ENCODE assay signal across 14 cellular contexts in the genomic region with DNA sequence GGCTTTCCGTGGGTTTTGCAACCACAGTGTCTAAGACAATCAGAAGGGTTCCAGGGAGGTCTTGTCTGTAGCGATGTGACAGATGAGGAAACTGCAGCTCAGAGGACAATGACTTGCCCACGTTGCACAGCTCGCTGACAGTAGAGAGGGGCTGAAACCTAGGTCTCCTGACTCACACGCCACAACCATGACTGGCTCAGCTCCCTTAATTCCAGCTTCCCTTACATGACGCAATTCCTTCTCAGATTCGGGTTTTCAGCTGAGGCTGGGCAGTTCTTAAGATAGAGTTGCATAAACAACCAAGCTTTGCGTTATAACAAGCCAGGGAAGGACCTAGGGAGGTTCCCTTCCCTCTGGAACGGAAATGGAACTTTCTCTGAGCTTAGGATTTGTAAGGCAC. TPM values are rescaled to one million over a fixed set of nuclear protein-coding genes. Genes with fewer than 3 reads are reported as not detected.
DNase-seq lines count a peak whose midpoint lies in the region; ATAC-seq, FAIRE-seq and TF ChIP-seq lines count a peak whose summit lies in the region.
"Had no signal": no experiment of that assay in that cellular context is flagged by ENCODE, and none has a peak within 500 bp of the region (broad histone marks: within the 10 kb centered on the region; RNA-seq: fewer than 3 reads in every experiment).

No MANE protein-coding gene starts in this region.

- TF ChIP-seq POLR2A in A549 (IDR thresholded peaks at IDR 0.05; ENCODE audit: low read length) (no peak), K562 (conservative IDR thresholded peaks at IDR 0.05) (no peak), GM12892 (IDR thresholded peaks at IDR 0.05; ENCODE audit: low read depth, low read length) (no peak)

- H3K9me3 ChIP-seq in A549 (no peaks in the 10 kb centered on the region), K562 (replicated peaks; ENCODE audit: control insufficient read depth, insufficient read depth, low read depth, low read length) (no peaks in the 10 kb centered on the region)

- FAIRE-seq in A549 (lab: Jason Lieb, UNC): no peak
- FAIRE-seq in K562 (lab: Jason Lieb, UNC): no peak
- FAIRE-seq in GM12892 (lab: Jason Lieb, UNC): no peak
- FAIRE-seq: frontal cortex had no signal

- H3K9me1 ChIP-seq in K562 (ENCODE audit: control insufficient read depth, insufficient read depth, low read length): peaks cover 3% of the 10 kb centered on the region

- H3K4me1 ChIP-seq in A549: peaks cover 17% of the 10 kb centered on the region
- H3K4me1 ChIP-seq in K562 (replicated peaks in 1 of 2; ENCODE audit: control insufficient read depth in 2 of 2, insufficient read depth in 2 of 2, low read length in 2 of 2): no peaks in the 10 kb centered on the region

- TF ChIP-seq CTCF in A549 (IDR thresholded peaks at IDR 0.05) (no peak), K562 (IDR thresholded peaks at IDR 0.05 in 2 of 3, conservative IDR thresholded peaks at IDR 0.05 in 1 of 3; ENCODE audit: insufficient read depth in 2 of 3, low read depth in 1 of 3, low read length in 3 of 3) (no peak), chondrocyte (IDR thresholded peaks at IDR 0.05) (no peak)

- intact Hi-C loops in K562 (cut with micrococcal nuclease): no loop called here
- intact Hi-C loops in posterior cingulate gyrus (cut with DNase I): no loop called here

- no peak for ATAC-seq in A549
- ATAC-seq in K562: no peak
- no peak for ATAC-seq in effector memory CD8-positive, alpha-beta T cell (replicated peaks)
- ATAC-seq: HCT116, Panc1 had no signal

- H2AFZ ChIP-seq in K562 (ENCODE audit: low read depth, low read length): no peak overlapping the region

- WGBS in A549 (ENCODE audit: missing lambda C conversion rate): 77% methylated on average over 9 of the region's 9 CpGs
- WGBS in K562 (ENCODE audit: insufficient coverage, low coverage, missing lambda C conversion rate): 95% methylated on average over 8 of the region's 9 CpGs

- H4K20me1 ChIP-seq in K562 (replicated peaks; ENCODE audit: control insufficient read depth, insufficient read depth, low read length): peaks cover 16% of the 10 kb centered on the region; the same call in 1 of the 2 replicates

- no peak for DNase-seq in A549 (ENCODE audit: low read depth in 1 of 2, low spot score in 1 of 2)
- DNase-seq in HS-5 (ENCODE audit: low read depth): peak; percentile 94
- no peak for DNase-seq in K562 (ENCODE audit: extremely low read depth in 1 of 4, low spot score in 3 of 4)
- DNase-seq in kidney tubule cell (ENCODE audit: low spot score): peak; percentile 90
- no peak for DNase-seq in chondrocyte (ENCODE audit: low spot score)
- DNase-seq in GM12892 (ENCODE audit: insufficient read length): no peak
- no peak for DNase-seq in effector memory CD8-positive, alpha-beta T cell
- DNase-seq in posterior cingulate gyrus: no peak
- DNase-seq: NCI-H1694 treated with DMSO at 0.1 percent for 48 hours had no signal

- no peak overlapping the region for H3K27ac Mint-ChIP-seq in chondrocyte (ENCODE audit: unreplicated experiment)
- no peak overlapping the region for H3K27ac Mint-ChIP-seq in effector memory CD8-positive, alpha-beta T cell
- H3K27ac Mint-ChIP-seq: B cell had no signal

- in situ Hi-C loops in K562 (cut with MboI): no loop called here

- no peaks in the 10 kb centered on the region for H3K79me2 ChIP-seq in K562 (ENCODE audit: control insufficient read depth, insufficient read depth, low read length)

- H3K36me3 Mint-ChIP-seq in chondrocyte (ENCODE audit: low read depth): peaks cover 45% of the 10 kb centered on the region
- peaks cover 5% of the 10 kb centered on the region for H3K36me3 Mint-ChIP-seq in effector memory CD8-positive, alpha-beta T cell (ENCODE audit: insufficient read depth)

- no peak for TF ChIP-seq RAD21 in A549 (conservative IDR thresholded peaks at IDR 0.05 in 1 of 2, IDR thresholded peaks at IDR 0.05 in 1 of 2)
- no peak for TF ChIP-seq RAD21 in K562 (CRISPR knock-in tag; conservative IDR thresholded peaks at IDR 0.05 in 1 of 2, IDR thresholded peaks at IDR 0.05 in 1 of 2)

- POLR2A ChIA-PET in A549 (lab: Yijun Ruan, JAX) (no interaction called here), K562 (lab: Yijun Ruan, JAX) (interaction anchor here (0.8 kb wide), 1 partner anchor 651 kb away, joined by 4 read pairs; the partner anchor contains the start of gene MRPL37)

- H3K9ac ChIP-seq in K562 (ENCODE audit: insufficient read depth in 1 of 2, low read depth in 2 of 2, low read length in 2 of 2): no peak overlapping the region

- no peak overlapping the region for H3K4me3 ChIP-seq in A549
- no peak overlapping the region for H3K4me3 ChIP-seq in K562
- H3K4me3 ChIP-seq: lung had no signal

- H3K4me1 Mint-ChIP-seq in chondrocyte (ENCODE audit: low read depth): peaks cover 7% of the 10 kb centered on the region
- H3K4me1 Mint-ChIP-seq in effector memory CD8-positive, alpha-beta T cell (ENCODE audit: low read depth in 2 of 2): no peaks in the 10 kb centered on the region
- H3K4me1 Mint-ChIP-seq: B cell had no signal

- no peaks in the 10 kb centered on the region for H3K27me3 Mint-ChIP-seq in chondrocyte (ENCODE audit: low read depth)
- H3K27me3 Mint-ChIP-seq in effector memory CD8-positive, alpha-beta T cell: no peaks in the 10 kb centered on the region
- H3K27me3 Mint-ChIP-seq: B cell had no signal

- H3K27me3 ChIP-seq in K562 (ENCODE audit: control insufficient read depth in 2 of 2, insufficient read depth in 2 of 2, low read length in 2 of 2): no peaks in the 10 kb centered on the region

- H3K4me3 Mint-ChIP-seq in chondrocyte (ENCODE audit: unreplicated experiment): no peak overlapping the region
- no peak overlapping the region for H3K4me3 Mint-ChIP-seq in effector memory CD8-positive, alpha-beta T cell
- H3K4me3 Mint-ChIP-seq: B cell had no signal

- CTCF ChIA-PET in A549 (lab: Yijun Ruan, JAX) (interaction anchor here (0.9 to 1.3 kb wide), 2 partner anchors 35 to 94 kb away, joined by 4 to 5 read pairs; no protein-coding TSS in a partner anchor), K562 (lab: Yijun Ruan, JAX; ENCODE audit: low intra/inter-chr PET ratio) (no interaction called here)

- no TSS peak for BruUV-seq in K562 (replicated peaks; lab: Mats Ljungman, UMichigan)

- H3K4me2 ChIP-seq in A549 (peak overlapping the region; percentile 25), K562 (ENCODE audit: insufficient read depth, low read length) (no peak overlapping the region)

- no peaks in the 10 kb centered on the region for H3K9me3 Mint-ChIP-seq in chondrocyte (ENCODE audit: low read depth)
- no peaks in the 10 kb centered on the region for H3K9me3 Mint-ChIP-seq in effector memory CD8-positive, alpha-beta T cell

- TF ChIP-seq EP300 in A549 (IDR thresholded peaks at IDR 0.05) (no peak), K562 (IDR thresholded peaks at IDR 0.05; ENCODE audit: low read length) (no peak)

- H3K27ac ChIP-seq in A549 (no peak overlapping the region), K562 (ENCODE audit: extremely low read depth, low read depth, low read length) (no peak overlapping the region)

- peaks cover 78% of the 10 kb centered on the region; the same call in 2 of the 3 replicates for H3K36me3 ChIP-seq in K562 (ENCODE audit: control insufficient read depth, insufficient read depth, low read length)

RNA-seq across cellular contexts. Expression of gene DHCR24, which starts 36.3 kb away (rescaled TPM):
- polyA plus RNA-seq in A549 (2011; rRNA removed) (29.9 and 60.3 TPM in 2 replicates), A549 (2017; fragmentation: RNase III; extraction: RNeasy Plus Mini Kit Qiagen cat#74134 plus additional on column Dnase treatment) (20.4 to 33.3 TPM (median 30.2 TPM) in 3 replicates), K562 (2011; rRNA removed) (137 and 183 TPM in 2 replicates), K562 (2014; fragmentation: Illumina TruSeq; extraction: Trizol) (138 and 140 TPM in 2 replicates), K562 (2014; fragmentation: Nextera tagmentation; extraction: Ambion mirVana) (10 to 100 TPM; 23.4 to 29.6 TPM), K562 (2014; rRNA removed) (69.9 and 70.7 TPM in 2 replicates)
- polyA plus RNA-seq in A549 (2012; cell fraction: cytosol; rRNA removed): 18.5 and 20.6 TPM in 2 replicates
- 32.5 and 39.4 TPM in 2 replicates for polyA plus RNA-seq in A549 (2012; cell fraction: nucleus; rRNA removed)
- 126 and 134 TPM in 2 replicates for polyA minus RNA-seq in A549 (2011; rRNA and poly(A)+ RNA removed)
- total RNA-seq in K562 (2011; cell fraction: chromatin; rRNA removed; ENCODE audit: low replicate concordance): 237 and 531 TPM in 2 replicates
- total RNA-seq in K562 (2011; cell fraction: nucleolus; rRNA removed): 417 and 435 TPM in 2 replicates
- 411 and 423 TPM in 2 replicates for total RNA-seq in K562 (2011; cell fraction: nucleoplasm; rRNA removed)
- total RNA-seq in K562 (2014; rRNA removed) (93.5 and 113 TPM in 2 replicates), K562 (2014; rRNA removed; fragmentation: Illumina TruSeq; extraction: Trizol) (70.6 and 74.3 TPM in 2 replicates), K562 (2015; rRNA removed; fragmentation: Illumina TruSeq; extraction: Trizol) (79.9 and 82.1 TPM in 2 replicates), K562 (2021) (158 and 161 TPM in 2 replicates), chondrocyte (120 to 129 TPM (median 124 TPM) in 3 replicates)
- polyA plus RNA-seq in K562 (2011; cell fraction: cytosol; rRNA removed): 207 and 209 TPM in 2 replicates
- 214 and 280 TPM in 2 replicates for polyA plus RNA-seq in K562 (2011; cell fraction: nucleus; rRNA removed)
- polyA plus RNA-seq in K562 (2012): 93.6 and 212 TPM in 2 replicates
- polyA minus RNA-seq in K562 (2011; rRNA and poly(A)+ RNA removed): 215 and 292 TPM in 2 replicates
- 158 and 163 TPM in 2 replicates for polyA minus RNA-seq in K562 (2011; cell fraction: cytosol; rRNA and poly(A)+ RNA removed)
- 97.6 and 98.3 TPM in 2 replicates for polyA minus RNA-seq in K562 (2011; cell fraction: nucleus; rRNA and poly(A)+ RNA removed)
- polyA plus RNA-seq in GM12892 (2012; ENCODE audit: missing spikeins): 44.2 TPM

RNA-seq across cellular contexts. Expression of gene TTC22, which starts 49.6 kb away (rescaled TPM):
- not detected in 2 replicates for polyA plus RNA-seq in A549 (2011; rRNA removed)
- polyA plus RNA-seq in A549 (2012; cell fraction: cytosol; rRNA removed): not detected in 2 replicates
- not detected in 2 replicates for polyA plus RNA-seq in A549 (2012; cell fraction: nucleus; rRNA removed)
- polyA plus RNA-seq in A549 (2017; fragmentation: RNase III; extraction: RNeasy Plus Mini Kit Qiagen cat#74134 plus additional on column Dnase treatment): not detected in 3 replicates
- not detected in 2 replicates for polyA minus RNA-seq in A549 (2011; rRNA and poly(A)+ RNA removed)
- total RNA-seq in K562 (2011; cell fraction: chromatin; rRNA removed; ENCODE audit: low replicate concordance): not detected in 2 replicates
- total RNA-seq in K562 (2011; cell fraction: nucleolus; rRNA removed): not detected in 2 replicates
- total RNA-seq in K562 (2011; cell fraction: nucleoplasm; rRNA removed): not detected in 2 replicates
- total RNA-seq in K562 (2014; rRNA removed): not detected in 2 replicates
- total RNA-seq in K562 (2014; rRNA removed; fragmentation: Illumina TruSeq; extraction: Trizol): not detected in 2 replicates
- total RNA-seq in K562 (2015; rRNA removed; fragmentation: Illumina TruSeq; extraction: Trizol): not detected in 2 replicates
- total RNA-seq in K562 (2021): not detected in 2 replicates
- polyA plus RNA-seq in K562 (2011; rRNA removed): 0.03 TPM in 1 of 2 replicates, not detected in the other
- polyA plus RNA-seq in K562 (2011; cell fraction: cytosol; rRNA removed): 0.03 TPM in 2 replicates
- 0.07 TPM in 1 of 2 replicates, not detected in the other for polyA plus RNA-seq in K562 (2011; cell fraction: nucleus; rRNA removed)
- polyA plus RNA-seq in K562 (2012): 0.09 and 0.14 TPM in 2 replicates
- not detected in 2 replicates for polyA plus RNA-seq in K562 (2014; fragmentation: Illumina TruSeq; extraction: Trizol)
- under 1 TPM in 1 of 2 experiments, not detected in 1; 0.07 TPM for polyA plus RNA-seq in K562 (2014; fragmentation: Nextera tagmentation; extraction: Ambion mirVana)
- polyA plus RNA-seq in K562 (2014; rRNA removed): 0.23 TPM in 1 of 2 replicates, not detected in the other
- polyA minus RNA-seq in K562 (2011; rRNA and poly(A)+ RNA removed): not detected in 2 replicates
- polyA minus RNA-seq in K562 (2011; cell fraction: cytosol; rRNA and poly(A)+ RNA removed): not detected in 2 replicates
- polyA minus RNA-seq in K562 (2011; cell fraction: nucleus; rRNA and poly(A)+ RNA removed): not detected in 2 replicates
- total RNA-seq in chondrocyte: not detected in 3 replicates
- polyA plus RNA-seq in GM12892 (2012; ENCODE audit: missing spikeins): 0.53 TPM

Comparison
In these comparisons a context has a peak if more than half of its experiments do, and no peak if none do; other contexts are left out.
1. DNase-seq: peak in HS-5 (single experiment) and kidney tubule cell (single experiment); none in A549 (0 of 2), K562 (0 of 4), chondrocyte (single experiment), GM12892 (single experiment), effector memory CD8-positive, alpha-beta T cell (0 of 3) and posterior cingulate gyrus (0 of 10).
2. Of the 35 proteins assayed by ChIP-seq in both K562 and A549: peak only in K562: CEBPB; only in A549: none; in both: none; in neither: 34.